In the genomic region with DNA sequence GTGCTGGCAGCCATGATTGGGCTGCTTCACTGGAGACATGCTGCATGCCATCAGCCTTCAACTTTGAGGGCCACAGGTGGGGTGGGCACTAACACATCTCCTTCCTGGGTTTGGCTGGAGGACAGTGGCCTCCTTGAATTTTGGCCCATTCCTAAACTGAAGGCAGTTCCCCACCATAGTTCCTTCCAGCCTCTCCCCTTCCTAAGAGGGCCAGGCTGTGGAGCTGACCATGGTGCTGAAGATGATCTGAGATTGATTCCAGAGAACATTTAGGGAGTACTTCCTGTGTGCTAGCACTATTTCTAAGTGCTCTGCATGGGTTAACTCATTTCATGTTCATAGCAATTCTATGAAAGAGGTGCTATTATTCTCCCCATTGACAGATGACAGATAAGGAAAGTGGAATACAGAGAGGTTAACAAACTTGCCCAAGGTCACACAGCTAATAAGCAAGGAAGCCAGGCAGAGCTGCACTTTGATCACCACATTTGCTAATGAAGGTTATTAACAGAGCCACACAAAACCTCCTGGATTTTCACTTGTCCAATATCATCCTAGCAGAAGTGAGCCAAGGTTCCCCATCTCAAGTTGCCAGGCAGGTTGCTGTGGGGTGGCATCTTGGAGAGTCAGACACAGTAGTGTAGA, we compare ENCODE assay signal across 8 cellular contexts.
A peak's percentile ranks its signal among the peaks of the same experiment; 100 is the strongest.
DNase-seq lines count a peak whose midpoint lies in the region; ATAC-seq and TF ChIP-seq lines count a peak whose summit lies in the region.
"Had no signal": no experiment of that assay in that cellular context is flagged by ENCODE, and none has a peak within 500 bp of the region (broad histone marks: within the 10 kb centered on the region; RNA-seq: fewer than 3 reads in every experiment).

No MANE protein-coding gene starts in this region.

- ATAC-seq in GM21381 (IDR thresholded peaks at IDR 0.05; ENCODE audit: unreplicated experiment), result no peak

- no peak overlapping the region for H3K4me3 ChIP-seq in cardiac fibroblast (replicated peaks in 1 of 2; ENCODE audit: low read depth in 2 of 2, low read length in 2 of 2)

- no peaks in the 10 kb centered on the region for H3K36me3 Mint-ChIP-seq in nephron progenitor cell (ENCODE audit: low read depth)

- no peak overlapping the region for H3K27ac Mint-ChIP-seq in nephron progenitor cell

- TF ChIP-seq CTCF in cardiac fibroblast (IDR thresholded peaks at IDR 0.05; ENCODE audit: low read depth, low read length), result no peak
- TF ChIP-seq CTCF in nephron progenitor cell (IDR thresholded peaks at IDR 0.05), result no peak

- no peak overlapping the region for H3K4me3 Mint-ChIP-seq in nephron progenitor cell

- peaks cover 12% of the 10 kb centered on the region for H3K4me1 Mint-ChIP-seq in nephron progenitor cell

- H3K9me3 Mint-ChIP-seq in nephron progenitor cell, result no peaks in the 10 kb centered on the region

- peak; percentile 9 for DNase-seq in H4 (ENCODE audit: low spot score)
- peak; percentile 26 for DNase-seq in NCI-H226
- DNase-seq in cardiac fibroblast (ENCODE audit: low read depth in 2 of 2), result peak; percentile 30 to 41
- DNase-seq in nephron progenitor cell, result peak; percentile 85
- DNase-seq in hypothalamus (lab: John Stamatoyannopoulos, UW), result no peak
- DNase-seq in NCI-H2107 treated with DMSO at 0.1 percent for 48 hours (lab: John Stamatoyannopoulos, UW; ENCODE audit: unreplicated experiment), result no peak
- DNase-seq: aorta had no signal

- peaks cover 6% of the 10 kb centered on the region for H3K27me3 Mint-ChIP-seq in nephron progenitor cell (ENCODE audit: low read depth, poor library complexity)

Comparison
In these comparisons a context has a peak if more than half of its experiments do, and no peak if none do; other contexts are left out.
1. DNase-seq: peak in H4 (single experiment), NCI-H226 (single experiment), cardiac fibroblast (2 of 2) and nephron progenitor cell (single experiment); none in hypothalamus (0 of 51) and NCI-H2107 treated with DMSO at 0.1 percent for 48 hours (single experiment).